28 cellular contexts compared by ENCODE assay signal in the genomic region with DNA sequence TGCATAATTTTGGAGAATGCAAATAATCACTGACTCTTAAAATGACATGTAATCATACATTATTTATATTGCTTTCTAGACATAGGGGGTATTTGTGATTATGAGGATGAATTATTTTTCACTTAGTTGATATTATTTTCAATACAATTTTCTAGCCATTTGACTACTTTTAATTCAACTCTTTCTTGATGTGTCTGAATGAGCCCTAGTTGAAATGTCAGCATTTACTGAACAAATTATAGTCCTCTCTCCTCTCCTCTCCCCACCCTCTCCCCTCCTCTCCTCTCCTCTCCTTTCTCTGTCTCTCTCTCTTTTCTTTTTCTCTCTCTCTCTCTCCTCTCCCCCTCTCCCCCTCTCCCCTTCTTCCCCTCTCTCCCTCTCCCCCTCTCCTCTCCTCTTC.
"Had no signal": no experiment of that assay in that cellular context is flagged by ENCODE, and none has a peak within 500 bp of the region (broad histone marks: within the 10 kb centered on the region; RNA-seq: fewer than 3 reads in every experiment).

No MANE protein-coding gene starts in this region.

- FAIRE-seq: colon, endometrium, endothelial cell of umbilical vein, frontal cortex had no signal

- H3K9me3 ChIP-seq: colonic mucosa, esophagus muscularis mucosa, esophagus squamous epithelium, gastrocnemius medialis, gastroesophageal sphincter had no signal

- H3K27ac ChIP-seq: colonic mucosa, coronary artery, dorsolateral prefrontal cortex, epithelial cell of prostate, esophagus muscularis mucosa, esophagus squamous epithelium, foreskin keratinocyte, gastrocnemius medialis, gastroesophageal sphincter, heart left ventricle, heart right ventricle had no signal

- H3K4me3 ChIP-seq: colonic mucosa, coronary artery, dorsolateral prefrontal cortex, esophagus muscularis mucosa, esophagus squamous epithelium, gastrocnemius medialis, gastroesophageal sphincter, heart left ventricle, heart right ventricle had no signal

- H3K36me3 ChIP-seq: colonic mucosa had no signal

- H3K4me1 ChIP-seq: colonic mucosa, esophagus muscularis mucosa, esophagus squamous epithelium, foreskin keratinocyte, gastrocnemius medialis, gastroesophageal sphincter, heart left ventricle, heart right ventricle had no signal

- H3K27me3 ChIP-seq: colonic mucosa, dorsolateral prefrontal cortex, esophagus muscularis mucosa, esophagus squamous epithelium, foreskin keratinocyte, gastrocnemius medialis, gastroesophageal sphincter, heart left ventricle, heart right ventricle had no signal

- DNase-seq: colonic mucosa; cortex of kidney; dermis blood vessel endothelial cell; dorsolateral prefrontal cortex; effector CD4-positive, alpha-beta T cell; effector CD8-positive, alpha-beta T cell; effector memory CD4-positive, alpha-beta T cell; effector memory CD8-positive, alpha-beta T cell; endodermal cell; erythroblast; esophagus squamous epithelium; foreskin fibroblast; foreskin keratinocyte; foreskin melanocyte; gastrocnemius medialis; glutamatergic neuron; head of caudate nucleus; heart left ventricle; heart right ventricle had no signal

- ATAC-seq: effector memory CD8-positive, alpha-beta T cell; esophagus mucosa; foreskin keratinocyte; gastrocnemius medialis; gastroesophageal sphincter; heart left ventricle; heart right ventricle had no signal
